In genomic region chr9:88532320-88532719, GRCh38 we compare ENCODE assay signal across 10 cellular contexts. TPM values are rescaled to one million over a fixed set of nuclear protein-coding genes. Genes with fewer than 3 reads are reported as not detected.
DNase-seq lines count a peak whose midpoint lies in the region; ATAC-seq lines count a peak whose summit lies in the region.
"Had no signal": no experiment of that assay in that cellular context is flagged by ENCODE, and none has a peak within 500 bp of the region (broad histone marks: within the 10 kb centered on the region; RNA-seq: fewer than 3 reads in every experiment).

No MANE protein-coding gene starts in this region.

- no peaks in the 10 kb centered on the region for H3K36me3 Mint-ChIP-seq in activated CD8-positive, alpha-beta memory T cell treated with anti-CD3 and anti-CD28 coated beads, Interleukin-2, amount 10 ng/mL, durations not matched to agents 7 days and 5 days
- H3K36me3 Mint-ChIP-seq: naive B cell had no signal

- no peaks in the 10 kb centered on the region for H3K9me3 Mint-ChIP-seq in activated CD8-positive, alpha-beta memory T cell treated with anti-CD3 and anti-CD28 coated beads, Interleukin-2, amount 10 ng/mL, durations not matched to agents 7 days and 5 days (ENCODE audit: low read depth)
- H3K9me3 Mint-ChIP-seq: stimulated activated naive CD8-positive, alpha-beta T cell treated with anti-CD3 and anti-CD28 coated beads, Interleukin-15, Interleukin-2, amounts not matched to agents 100 ng/mL and 50 ng/mL, for 24 hours had no signal

- H3K27ac Mint-ChIP-seq in activated CD8-positive, alpha-beta memory T cell treated with anti-CD3 and anti-CD28 coated beads, Interleukin-2, amount 10 ng/mL, durations not matched to agents 7 days and 5 days, result no peak overlapping the region
- H3K27ac Mint-ChIP-seq: naive B cell; stimulated activated naive CD8-positive, alpha-beta T cell treated with anti-CD3 and anti-CD28 coated beads, Interleukin-15, Interleukin-2, amounts not matched to agents 100 ng/mL and 50 ng/mL, for 24 hours had no signal

- H3K27me3 Mint-ChIP-seq in activated CD8-positive, alpha-beta memory T cell treated with anti-CD3 and anti-CD28 coated beads, Interleukin-2, amount 10 ng/mL, durations not matched to agents 7 days and 5 days, result peaks cover 52% of the 10 kb centered on the region

- peaks cover 7% of the 10 kb centered on the region for H3K4me1 Mint-ChIP-seq in activated CD8-positive, alpha-beta memory T cell treated with anti-CD3 and anti-CD28 coated beads, Interleukin-2, amount 10 ng/mL, durations not matched to agents 7 days and 5 days

- DNase-seq in COLO668 (lab: John Stamatoyannopoulos, UW; ENCODE audit: unreplicated experiment) (peak; percentile 4), ecto neural progenitor cell (ENCODE audit: low spot score) (peak; percentile 79), myocyte (ENCODE audit: low read depth) (peak; percentile 34), middle frontal gyrus (ENCODE audit: extremely low spot score, low spot score) (no peak)
- DNase-seq in Jurkat, Clone E6-1 (ENCODE audit: low read depth, low spot score), result peak; percentile 71
- DNase-seq in central memory CD4-positive, alpha-beta T cell, result no peak
- no peak for DNase-seq in activated CD8-positive, alpha-beta memory T cell treated with anti-CD3 and anti-CD28 coated beads, Interleukin-2, amount 10 ng/mL, durations not matched to agents 7 days and 5 days
- DNase-seq: naive B cell had no signal

- H3K4me3 Mint-ChIP-seq in activated CD8-positive, alpha-beta memory T cell treated with anti-CD3 and anti-CD28 coated beads, Interleukin-2, amount 10 ng/mL, durations not matched to agents 7 days and 5 days, result no peak overlapping the region
- H3K4me3 Mint-ChIP-seq: stimulated activated naive CD8-positive, alpha-beta T cell treated with anti-CD3 and anti-CD28 coated beads, Interleukin-15, Interleukin-2, amounts not matched to agents 100 ng/mL and 50 ng/mL, for 24 hours had no signal

- CTCF ChIA-PET in activated CD8-positive, alpha-beta memory T cell treated with anti-CD3 and anti-CD28 coated beads, Interleukin-2, amount 10 ng/mL, durations not matched to agents 7 days and 5 days (lab: Charles Lee), result no interaction called here

- peak overlapping the region; percentile 32 for H3K4me3 ChIP-seq in Jurkat, Clone E6-1 (ENCODE audit: low read length)

- no peak for ATAC-seq in GM18867 (IDR thresholded peaks at IDR 0.05; ENCODE audit: unreplicated experiment)
- no peak for ATAC-seq in activated CD8-positive, alpha-beta memory T cell treated with anti-CD3 and anti-CD28 coated beads, Interleukin-2, amount 10 ng/mL, durations not matched to agents 7 days and 5 days

RNA-seq across cellular contexts. Expression of gene NXNL2, which starts 2.7 kb away (rescaled TPM):
- polyA plus RNA-seq in Jurkat, Clone E6-1 (2012; ENCODE audit: insufficient read depth, insufficient read length), result 0.76 TPM
- 0.27 and 2.4 TPM in 2 replicates for total RNA-seq in myocyte
- 2.1 TPM for polyA plus RNA-seq in myocyte (2012)
- total RNA-seq in activated CD8-positive, alpha-beta memory T cell treated with anti-CD3 and anti-CD28 coated beads, Interleukin-2, amount 10 ng/mL, durations not matched to agents 7 days and 5 days, result not detected

Comparison
In these comparisons a context has a peak if more than half of its experiments do, and no peak if none do; other contexts are left out.
1. DNase-seq: peak in COLO668 (single experiment), Jurkat, Clone E6-1 (single experiment), ecto neural progenitor cell (single experiment) and myocyte (single experiment); none in middle frontal gyrus (single experiment), central memory CD4-positive, alpha-beta T cell (single experiment) and activated CD8-positive, alpha-beta memory T cell treated with anti-CD3 and anti-CD28 coated beads, Interleukin-2, amount 10 ng/mL, durations not matched to agents 7 days and 5 days (single experiment).